1 cellular context compared by ENCODE assay signal in genomic region chr10:121926157-121926556, GRCh38.
TF ChIP-seq lines count a peak whose summit lies in the region.

No MANE protein-coding gene starts in this region.

TF ChIP-seq in H1, 55 proteins besides CTCF, POLR2A, EP300 and RAD21:
- no peak for TF ChIP-seq EZH2 (IDR thresholded peaks at IDR 0.05; ENCODE audit: low read depth, low read length, severe bottlenecking)
